ENCODE assay signal across 1 cellular context in genomic region chr9:131671150-131671549, GRCh38.
TF ChIP-seq lines count a peak whose summit lies in the region.

No MANE protein-coding gene starts in this region.

TF ChIP-seq in IMR-90, 13 proteins besides CTCF, POLR2A, EP300 and RAD21 (continued from another document):
- TF ChIP-seq USF2 (IDR thresholded peaks at IDR 0.05; ENCODE audit: low read depth, low read length) (no peak), BHLHE40 (IDR thresholded peaks at IDR 0.05; ENCODE audit: low read depth, low read length) (no peak), RFX5 (IDR thresholded peaks at IDR 0.05; ENCODE audit: low read depth, low read length) (no peak), MAZ (IDR thresholded peaks at IDR 0.05; ENCODE audit: borderline replicate concordance, low read depth, low read length) (no peak), NFE2L2 (IDR thresholded peaks at IDR 0.05; ENCODE audit: low read depth, low read length) (no peak), RCOR1 (IDR thresholded peaks at IDR 0.05; ENCODE audit: insufficient replicate concordance, low read length) (no peak), SMC3 (IDR thresholded peaks at IDR 0.05; ENCODE audit: low read depth, low read length) (no peak)
